In genomic region chrX:19121898-19122640, GRCh38 we compare ENCODE assay signal across 8 cellular contexts. TPM values are rescaled to one million over a fixed set of nuclear protein-coding genes. Genes with fewer than 3 reads are reported as not detected.
DNase-seq lines count a peak whose midpoint lies in the region; ATAC-seq and TF ChIP-seq lines count a peak whose summit lies in the region.

Gene ADGRG2, minus strand, starts transcription at chrX:19122468. Its CDS starts 53,634 bp downstream, at chrX:19068834.

- H3K36me3 ChIP-seq in HAP-1 (replicated peaks): no peaks in the 10 kb centered on the region

- H3K4me1 Mint-ChIP-seq in mesothelial cell of epicardium: no peaks in the 10 kb centered on the region

- DNase-seq in A172 (ENCODE audit: low spot score) (peak; percentile 12), HAP-1 (ENCODE audit: low spot score in 2 of 2) (peak in 1 of 2 experiments; percentile 51), ecto neural progenitor cell (ENCODE audit: low spot score) (peak; percentile 56), mesothelial cell of epicardium (ENCODE audit: low spot score in 2 of 2, unreplicated experiment in 2 of 2) (peak in 1 of 2 experiments; percentile 49)
- DNase-seq in effector CD8-positive, alpha-beta T cell (lab: John Stamatoyannopoulos, UW): no peak

- H3K4me3 Mint-ChIP-seq in mesothelial cell of epicardium: peak within 1 kb of the TSS; percentile 62

- peak within 1 kb of the TSS; percentile 24 for H3K4me3 ChIP-seq in HAP-1

- no peaks in the 10 kb centered on the region for H3K4me1 ChIP-seq in HAP-1

- ATAC-seq in GM21786 (IDR thresholded peaks at IDR 0.05; ENCODE audit: unreplicated experiment) (no peak), GM18498 (IDR thresholded peaks at IDR 0.05; ENCODE audit: unreplicated experiment) (no peak), HG03097 (IDR thresholded peaks at IDR 0.05; ENCODE audit: low FRiP score, unreplicated experiment) (no peak)

- H3K27ac Mint-ChIP-seq in mesothelial cell of epicardium: no peak within 1 kb of the TSS

- H3K9me3 Mint-ChIP-seq in mesothelial cell of epicardium: no peaks in the 10 kb centered on the region

- peaks cover 60% of the 10 kb centered on the region for H3K27me3 ChIP-seq in HAP-1 (ENCODE audit: low read depth)

- H3K27me3 Mint-ChIP-seq in mesothelial cell of epicardium (ENCODE audit: low read depth): peaks cover 84% of the 10 kb centered on the region

- no peak for TF ChIP-seq CTCF in mesothelial cell of epicardium (IDR thresholded peaks at IDR 0.05; ENCODE audit: unreplicated experiment)

- no peaks in the 10 kb centered on the region for H3K9me3 ChIP-seq in HAP-1

- no peaks in the 10 kb centered on the region for H3K36me3 Mint-ChIP-seq in mesothelial cell of epicardium

- in situ Hi-C loops in HAP-1 (cut with MboI; ENCODE audit: low sequenced_read_pairs): no loop called here

RNA-seq across cellular contexts. Expression of gene ADGRG2, which starts in this region (rescaled TPM):
- total RNA-seq in A172 (2014; rRNA removed; shearing (Covaris generic)): 5.8 and 6.5 TPM in 2 replicates
- total RNA-seq in mesothelial cell of epicardium: 0.98 to 1.0 TPM (median 0.99 TPM) in 3 replicates
